In the genomic region with DNA sequence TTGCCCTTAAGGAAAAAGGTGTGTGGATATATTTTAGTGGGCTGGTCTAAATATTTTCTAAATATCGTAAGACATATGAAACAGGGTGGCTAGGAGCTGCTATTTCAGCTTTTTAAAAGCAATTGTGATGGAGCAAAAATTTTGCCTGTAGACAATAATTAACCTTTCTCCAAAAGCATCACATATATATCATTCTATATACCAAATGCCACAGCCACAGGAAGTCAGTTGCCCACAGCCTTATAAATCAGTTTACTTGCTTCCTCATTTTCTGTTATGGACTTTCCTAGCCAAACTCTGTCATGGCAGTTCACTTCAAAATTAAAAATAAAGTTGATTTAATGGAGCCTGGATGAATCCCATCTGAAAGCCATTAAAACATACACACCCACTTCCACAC, we compare ENCODE assay signal across 8 cellular contexts.
A peak's percentile ranks its signal among the peaks of the same experiment; 100 is the strongest.
DNase-seq lines count a peak whose midpoint lies in the region; ATAC-seq, FAIRE-seq and TF ChIP-seq lines count a peak whose summit lies in the region.

No MANE protein-coding gene starts in this region.

- peaks cover 19% of the 10 kb centered on the region for H3K4me1 Mint-ChIP-seq in CD8-positive, alpha-beta T cell (ENCODE audit: low read depth)
- peaks cover 51% of the 10 kb centered on the region for H3K4me1 Mint-ChIP-seq in brain

- FAIRE-seq in RCC 7860 (lab: Jason Lieb, UNC), result no peak

- no peak for DNase-seq in CD8-positive, alpha-beta T cell
- DNase-seq in KG1 (lab: John Stamatoyannopoulos, UW) (peak; percentile 45), NCI-H1694 treated with DMSO at 0.1 percent for 48 hours (lab: John Stamatoyannopoulos, UW) (no peak), NCI-H1417 treated with DMSO at 0.1 percent for 48 hours (lab: John Stamatoyannopoulos, UW) (no peak), RCC 7860 (ENCODE audit: low spot score) (no peak)

- no peaks in the 10 kb centered on the region for H3K36me3 Mint-ChIP-seq in CD8-positive, alpha-beta T cell
- no peaks in the 10 kb centered on the region for H3K36me3 Mint-ChIP-seq in brain

- no peaks in the 10 kb centered on the region for H3K27me3 Mint-ChIP-seq in CD8-positive, alpha-beta T cell (ENCODE audit: low read depth)
- peaks cover 6% of the 10 kb centered on the region for H3K27me3 Mint-ChIP-seq in brain

- intact Hi-C loops in CD8-positive, alpha-beta T cell (cut with DNase I, micrococcal nuclease), result loop anchor here in 1 of 2 experiments (5.0 kb wide), 1 partner anchor 770 kb away; no protein-coding TSS in a partner anchor

- ATAC-seq in CD8-positive, alpha-beta T cell, result no peak
- peak; percentile 50 for ATAC-seq in GM21515 (IDR thresholded peaks at IDR 0.05; ENCODE audit: unreplicated experiment)

- no peak for TF ChIP-seq CTCF in CD8-positive, alpha-beta T cell (IDR thresholded peaks at IDR 0.05)
- TF ChIP-seq CTCF in brain (conservative IDR thresholded peaks at IDR 0.05), result no peak

- no peak overlapping the region for H3K4me3 ChIP-seq in CD8-positive, alpha-beta T cell (ENCODE audit: low read depth, low read length)
- peak overlapping the region; percentile 26 for H3K4me3 ChIP-seq in rectal smooth muscle tissue (ENCODE audit: low read length)

- no peaks in the 10 kb centered on the region for H3K9me3 ChIP-seq in CD8-positive, alpha-beta T cell (ENCODE audit: low read length)

- no peaks in the 10 kb centered on the region for H3K9me3 Mint-ChIP-seq in CD8-positive, alpha-beta T cell
- peaks cover 0 to 3% (median 0%) of the 10 kb centered on the region in 5 experiments for H3K9me3 Mint-ChIP-seq in brain

- H3K27ac ChIP-seq in CD8-positive, alpha-beta T cell (ENCODE audit: low read depth, low read length), result no peak overlapping the region
- peak overlapping the region; percentile 9 for H3K27ac ChIP-seq in rectal smooth muscle tissue (ENCODE audit: low read depth, low read length)

- H3K27me3 ChIP-seq in CD8-positive, alpha-beta T cell (ENCODE audit: insufficient read depth, low read length), result no peaks in the 10 kb centered on the region
- H3K27me3 ChIP-seq in rectal smooth muscle tissue (ENCODE audit: control insufficient read depth, insufficient read depth, low read length), result no peaks in the 10 kb centered on the region

- H3K4me1 ChIP-seq in CD8-positive, alpha-beta T cell (ENCODE audit: insufficient read depth, low read length), result peaks cover 10% of the 10 kb centered on the region
- peaks cover 2% of the 10 kb centered on the region for H3K4me1 ChIP-seq in rectal smooth muscle tissue (ENCODE audit: control insufficient read depth, insufficient read depth, low read length)

- CTCF ChIA-PET in CD8-positive, alpha-beta T cell (lab: Charles Lee), result interaction anchor here (1.4 to 5.0 kb wide), 3 partner anchors 11 to 172 kb away, joined by 3 to 68 read pairs (median 11); no protein-coding TSS in a partner anchor

- H3K9ac ChIP-seq in rectal smooth muscle tissue (ENCODE audit: low read length), result no peak overlapping the region

- POLR2A ChIA-PET in CD8-positive, alpha-beta T cell (lab: Charles Lee), result no interaction called here

- no peaks in the 10 kb centered on the region for H3K36me3 ChIP-seq in CD8-positive, alpha-beta T cell (ENCODE audit: insufficient read depth, low read length)
- no peaks in the 10 kb centered on the region for H3K36me3 ChIP-seq in rectal smooth muscle tissue (ENCODE audit: control insufficient read depth, insufficient read depth, low read length)

- H3K4me3 Mint-ChIP-seq in CD8-positive, alpha-beta T cell, result peak overlapping the region; percentile 51
- H3K4me3 Mint-ChIP-seq in brain, result peak overlapping the region; percentile 15 to 77 (median 65)

- no peak overlapping the region for H3K27ac Mint-ChIP-seq in CD8-positive, alpha-beta T cell
- H3K27ac Mint-ChIP-seq in brain, result peak overlapping the region in 4 of 5 experiments; percentile 66 to 94 (median 84)
